Comparison of ENCODE assay signal across 20 cellular contexts in genomic region chr10:117741524-117741923, GRCh38.
A peak's percentile ranks its signal among the peaks of the same experiment; 100 is the strongest.
DNase-seq lines count a peak whose midpoint lies in the region; ATAC-seq and TF ChIP-seq lines count a peak whose summit lies in the region.
"Had no signal": no experiment of that assay in that cellular context is flagged by ENCODE, and none has a peak within 500 bp of the region (broad histone marks: within the 10 kb centered on the region; RNA-seq: fewer than 3 reads in every experiment).

No MANE protein-coding gene starts in this region.

- no peaks in the 10 kb centered on the region for H3K9me3 ChIP-seq in heart right ventricle
- H3K9me3 ChIP-seq: tibial nerve had no signal

- DNase-seq in activated CD4-positive, alpha-beta T cell treated with anti-CD3 and anti-CD28 coated beads for 48 hours: peak; percentile 4
- DNase-seq in activated CD4-positive, alpha-beta T cell treated with anti-CD3 and anti-CD28 coated beads for 1 hour: no peak
- peak; percentile 3 for DNase-seq in SK-MEL-5 (ENCODE audit: low read depth, low spot score)
- DNase-seq in foreskin keratinocyte: no peak
- no peak for DNase-seq in NCI-H748 (lab: John Stamatoyannopoulos, UW; ENCODE audit: unreplicated experiment)
- DNase-seq in SW480 (ENCODE audit: low spot score): no peak
- DNase-seq in heart right ventricle: no peak
- DNase-seq: activated CD8-positive, alpha-beta T cell treated with anti-CD3 and anti-CD28 coated beads for 36 hours; activated naive CD8-positive, alpha-beta T cell treated with anti-CD3 and anti-CD28 coated beads, Interleukin-2, amount 10 ng/mL, durations not matched to agents 7 days and 5 days; CD4-positive, CD25-positive, alpha-beta regulatory T cell; central memory CD4-positive, alpha-beta T cell; DMS79 treated with DMSO at 0.1 percent for 48 hours; effector memory CD4-positive, alpha-beta T cell; GM23248; NCI-H2029 treated with DMSO at 0.1 percent for 48 hours; NCI-H526 treated with DMSO at 0.1 percent for 48 hours; RPMI8226 had no signal

- H3K36me3 ChIP-seq in heart right ventricle: no peaks in the 10 kb centered on the region
- H3K36me3 ChIP-seq: tibial nerve had no signal

- in situ Hi-C loops in SK-MEL-5 (cut with HindIII; ENCODE audit: low pct_unique_long_range_greater_than_20kb, low sequenced_read_pairs): no loop called here

- intact Hi-C loops in heart right ventricle (cut with DNase I): no loop called here

- H3K27ac ChIP-seq in foreskin keratinocyte: no peak overlapping the region
- no peak overlapping the region for H3K27ac ChIP-seq in heart right ventricle
- H3K27ac ChIP-seq: GM23248, tibial nerve had no signal

- H3K27me3 ChIP-seq in foreskin keratinocyte (peaks cover 5% of the 10 kb centered on the region), heart right ventricle (peaks cover 0 to 35% (median 14%) of the 10 kb centered on the region in 7 donors)
- H3K27me3 ChIP-seq: tibial nerve had no signal

- H3K4me1 ChIP-seq in foreskin keratinocyte (no peaks in the 10 kb centered on the region), heart right ventricle (no peaks in the 10 kb centered on the region)
- H3K4me1 ChIP-seq: tibial nerve had no signal

- ATAC-seq in foreskin keratinocyte (peak; percentile 22), GM21529 (IDR thresholded peaks at IDR 0.05; ENCODE audit: unreplicated experiment) (no peak), heart right ventricle (no peak)
- ATAC-seq: activated CD8-positive, alpha-beta T cell treated with anti-CD3 and anti-CD28 coated beads for 36 hours; stimulated activated effector memory CD8-positive, alpha-beta T cell treated with anti-CD3 and anti-CD28 coated beads, Interleukin-12 subunit alpha, Interleukin-12 subunit beta, amount 100 ng/mL, for 72 hours had no signal

- WGBS in heart right ventricle, 2 donors: 75 to 80% methylated on average over 4 of the region's 4 CpGs

- TF ChIP-seq CTCF in foreskin keratinocyte (conservative IDR thresholded peaks at IDR 0.05) (peak; percentile 20), heart right ventricle (IDR thresholded peaks at IDR 0.05) (peak in 1 of 9 donors; percentile 11)

- no peak overlapping the region for H3K4me3 ChIP-seq in heart right ventricle
- H3K4me3 ChIP-seq: GM23248, tibial nerve had no signal

Comparison
In these comparisons a context has a peak if more than half of its experiments do, and no peak if none do; other contexts are left out.
1. DNase-seq: peak in activated CD4-positive, alpha-beta T cell treated with anti-CD3 and anti-CD28 coated beads for 48 hours (single experiment) and SK-MEL-5 (single experiment); none in activated CD4-positive, alpha-beta T cell treated with anti-CD3 and anti-CD28 coated beads for 1 hour (single experiment), foreskin keratinocyte (0 of 2), NCI-H748 (single experiment), SW480 (single experiment) and heart right ventricle (0 of 2).